ENCODE assay signal across 2 cellular contexts in genomic region chr1:36975642-36976041, GRCh38.
TF ChIP-seq lines count a peak whose summit lies in the region.

No MANE protein-coding gene starts in this region.

TF ChIP-seq in A549, 52 proteins besides CTCF, POLR2A, EP300 and RAD21 (continued from another document):
- no peak for TF ChIP-seq ATOH8 (CRISPR knock-in tag; IDR thresholded peaks at IDR 0.05; ENCODE audit: low read depth)
- no peak for TF ChIP-seq ESRRA (IDR thresholded peaks at IDR 0.05; ENCODE audit: borderline replicate concordance, low read length)
- no peak for TF ChIP-seq ZFP36 (IDR thresholded peaks at IDR 0.05; ENCODE audit: borderline replicate concordance, partially characterized antibody)
- no peak for TF ChIP-seq CBX8 (IDR thresholded peaks at IDR 0.05)

TF ChIP-seq in WTC11, 78 proteins besides CTCF, POLR2A, EP300 and RAD21 (continued from another document):
- TF ChIP-seq, protein P1, sequence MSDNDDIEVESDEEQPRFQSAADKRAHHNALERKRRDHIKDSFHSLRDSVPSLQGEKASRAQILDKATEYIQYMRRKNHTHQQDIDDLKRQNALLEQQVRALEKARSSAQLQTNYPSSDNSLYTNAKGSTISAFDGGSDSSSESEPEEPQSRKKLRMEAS (CRISPR knock-in tag; IDR thresholded peaks at IDR 0.05): no peak
